ENCODE assay signal across 21 cellular contexts in the genomic region with DNA sequence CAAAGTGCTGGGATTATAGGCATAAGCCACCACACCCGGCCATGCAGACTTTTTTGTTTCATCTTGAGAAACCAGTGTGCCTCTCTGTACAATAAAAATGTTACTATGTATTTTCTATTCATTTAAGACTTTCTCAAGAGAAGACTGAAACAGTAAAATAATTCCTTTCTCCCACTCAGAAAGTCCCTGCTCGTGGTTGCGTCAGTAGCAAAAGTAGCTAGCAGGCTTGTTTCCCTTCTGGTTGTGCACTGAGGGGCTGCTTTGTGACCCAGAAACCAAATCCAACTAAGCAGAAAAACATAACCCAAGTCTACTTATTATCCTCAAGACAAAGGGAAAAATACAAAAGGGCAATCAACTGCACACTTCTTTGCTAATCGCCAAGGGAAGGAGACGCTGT. TPM values are rescaled to one million over a fixed set of nuclear protein-coding genes. Genes with fewer than 3 reads are reported as not detected.
DNase-seq lines count a peak whose midpoint lies in the region; ATAC-seq and TF ChIP-seq lines count a peak whose summit lies in the region.
"Had no signal": no experiment of that assay in that cellular context is flagged by ENCODE, and none has a peak within 500 bp of the region (broad histone marks: within the 10 kb centered on the region; RNA-seq: fewer than 3 reads in every experiment).

No MANE protein-coding gene starts in this region.

- H3K4me1 ChIP-seq in PC-9 (replicated peaks; ENCODE audit: insufficient read depth) (peaks cover 71% of the 10 kb centered on the region), tibial nerve (peaks cover 0 to 31% (median 12%) of the 10 kb centered on the region in 4 donors), adrenal gland (replicated peaks in 1 of 2) (peaks cover 15 to 19% of the 10 kb centered on the region in 2 donors)

- no peaks in the 10 kb centered on the region for H3K9me3 ChIP-seq in PC-9 (ENCODE audit: insufficient read depth, low read depth)
- H3K9me3 ChIP-seq in tibial nerve: no peaks in the 10 kb centered on the region
- H3K9me3 ChIP-seq in adrenal gland (replicated peaks in 1 of 3): no peaks in the 10 kb centered on the region

- H3K36me3 ChIP-seq in PC-9 (ENCODE audit: low read depth) (no peaks in the 10 kb centered on the region), tibial nerve (peaks cover 0 to 6% (median 0%) of the 10 kb centered on the region in 3 donors), adrenal gland (replicated peaks in 1 of 2) (no peaks in the 10 kb centered on the region)

- peak; percentile 37 for DNase-seq in activated CD4-positive, alpha-beta T cell treated with anti-CD3 and anti-CD28 coated beads for 36 hours
- no peak for DNase-seq in activated CD4-positive, alpha-beta T cell treated with anti-CD3 and anti-CD28 coated beads for 4 hours
- peak; percentile 16 for DNase-seq in stimulated activated CD4-positive, alpha-beta T cell treated with anti-CD3 and anti-CD28 coated beads, Interleukin-1b, Interleukin-23, amount 100 ng/mL, for 48 hours
- DNase-seq in stimulated activated CD4-positive, alpha-beta T cell treated with anti-CD3 and anti-CD28 coated beads, Interleukin-15, amount 100 ng/mL, for 24 hours: no peak
- DNase-seq in PC-9: no peak
- DNase-seq in kidney tubule cell (ENCODE audit: low spot score): no peak
- no peak for DNase-seq in tibial nerve (ENCODE audit: low spot score in 2 of 2)
- DNase-seq in adrenal gland: no peak
- DNase-seq: Calu3, DMS153, DND-41, KBM-7, MG63, NCI-H2029, NCI-H446, NCI-H524 treated with DMSO at 0.1 percent for 48 hours, NCI-H774, RPMI8226, SHP77 had no signal

- H3K4me2 ChIP-seq in PC-9: peak overlapping the region; percentile 58

- peak overlapping the region; percentile 70 for H3K27ac ChIP-seq in PC-9
- peak overlapping the region in 2 of 4 donors; percentile 9 for H3K27ac ChIP-seq in tibial nerve
- no peak overlapping the region for H3K27ac ChIP-seq in adrenal gland
- H3K27ac ChIP-seq: 22Rv1 had no signal

- H3K4me3 ChIP-seq in PC-9 (peak overlapping the region; percentile 4; the same call in 1 of the 2 replicates), tibial nerve (no peak overlapping the region), adrenal gland (no peak overlapping the region)
- H3K4me3 ChIP-seq: MG63 had no signal

- H3K79me2 ChIP-seq in PC-9 (ENCODE audit: low read depth): peaks cover 25% of the 10 kb centered on the region

- POLR2A ChIA-PET in activated CD4-positive, alpha-beta T cell treated with anti-CD3 and anti-CD28 coated beads for 36 hours (lab: Charles Lee): interaction anchor here (0.7 kb wide), 1 partner anchor 58 kb away, joined by 4 read pairs; no protein-coding TSS in a partner anchor
- POLR2A ChIA-PET in PC-9 (lab: Charles Lee; ENCODE audit: unreplicated experiment): interaction anchor here (0.5 kb wide), 1 partner anchor 27 kb away, joined by 5 read pairs; no protein-coding TSS in a partner anchor

- BruUV-seq in PC-9 (replicated peaks; lab: Mats Ljungman, UMichigan): no TSS peak

- no peaks in the 10 kb centered on the region for H4K20me1 ChIP-seq in PC-9 (ENCODE audit: insufficient read depth)

- H3K9me3 Mint-ChIP-seq in activated CD4-positive, alpha-beta T cell treated with anti-CD3 and anti-CD28 coated beads for 36 hours (ENCODE audit: low read depth): peaks cover 3% of the 10 kb centered on the region

- peak overlapping the region; percentile 47 for H3K27ac Mint-ChIP-seq in activated CD4-positive, alpha-beta T cell treated with anti-CD3 and anti-CD28 coated beads for 36 hours

- H3K27me3 Mint-ChIP-seq in activated CD4-positive, alpha-beta T cell treated with anti-CD3 and anti-CD28 coated beads for 36 hours: no peaks in the 10 kb centered on the region

- H3F3A ChIP-seq in PC-9 (ENCODE audit: insufficient read depth, low read depth): peaks cover 42% of the 10 kb centered on the region

- CTCF ChIA-PET in activated CD4-positive, alpha-beta T cell treated with anti-CD3 and anti-CD28 coated beads for 36 hours (lab: Charles Lee): interaction anchor here (0.6 to 2.2 kb wide), 6 partner anchors 8 to 105 kb away, joined by 3 to 12 read pairs (median 3); partner anchors contain the start of gene PRR15L
- CTCF ChIA-PET in PC-9 (lab: Charles Lee): interaction anchor here (0.7 kb wide), 1 partner anchor 43 kb away, joined by 3 read pairs; no protein-coding TSS in a partner anchor

- no peak for TF ChIP-seq EP300 in tibial nerve (IDR thresholded peaks at IDR 0.05)

- ATAC-seq in activated CD4-positive, alpha-beta T cell treated with anti-CD3 and anti-CD28 coated beads for 36 hours: no peak

- H3K4me3 Mint-ChIP-seq in activated CD4-positive, alpha-beta T cell treated with anti-CD3 and anti-CD28 coated beads for 36 hours: no peak overlapping the region

- H3K36me3 Mint-ChIP-seq in activated CD4-positive, alpha-beta T cell treated with anti-CD3 and anti-CD28 coated beads for 36 hours (ENCODE audit: low read depth): peaks cover 4% of the 10 kb centered on the region

- TF ChIP-seq CTCF in PC-9 (conservative IDR thresholded peaks at IDR 0.05) (no peak), tibial nerve (IDR thresholded peaks at IDR 0.05) (no peak), adrenal gland (IDR thresholded peaks at IDR 0.05) (no peak)

- H3K4me1 Mint-ChIP-seq in activated CD4-positive, alpha-beta T cell treated with anti-CD3 and anti-CD28 coated beads for 36 hours: peaks cover 34% of the 10 kb centered on the region

- H3K27me3 ChIP-seq in PC-9 (ENCODE audit: insufficient read depth, low read depth) (no peaks in the 10 kb centered on the region), tibial nerve (no peaks in the 10 kb centered on the region), adrenal gland (no peaks in the 10 kb centered on the region)
- H3K27me3 ChIP-seq: MG63 had no signal

- intact Hi-C loops in activated CD4-positive, alpha-beta T cell treated with anti-CD3 and anti-CD28 coated beads for 36 hours (cut with DNase I, micrococcal nuclease): no loop called here
- intact Hi-C loops in PC-9 (cut with micrococcal nuclease; ENCODE audit: unreplicated experiment): no loop called here
- intact Hi-C loops in adrenal gland (cut with DNase I): no loop called here

- H3K9me2 ChIP-seq in PC-9 (ENCODE audit: insufficient read depth): no peaks in the 10 kb centered on the region

- H2AFZ ChIP-seq in PC-9: peak overlapping the region; percentile 24; the same call in 1 of the 2 replicates

- TF ChIP-seq POLR2A in tibial nerve (IDR thresholded peaks at IDR 0.05) (no peak), adrenal gland (IDR thresholded peaks at IDR 0.05) (no peak)

- 51 to 54% methylated on average over 5 of the region's 5 CpGs for WGBS in tibial nerve, 2 donors
- 83 to 93% (median 89%) methylated on average over 5 of the region's 5 CpGs for WGBS in adrenal gland, 4 donors

RNA-seq across cellular contexts. Expression of gene PNPO, which starts 3.5 kb away (rescaled TPM):
- total RNA-seq in activated CD4-positive, alpha-beta T cell treated with anti-CD3 and anti-CD28 coated beads for 36 hours: 10 to 100 TPM; 29.7 to 41.0 TPM
- total RNA-seq in PC-9 (2021) (40.2 and 44.1 TPM in 2 replicates), tibial nerve (10 to 100 TPM; 36.0 to 56.8 (median 51.2) TPM), adrenal gland (10 to 100 TPM; 45.0 to 91.5 (median 61.8) TPM)
- 10 to 100 TPM; 19.7 to 36.1 (median 23.8) TPM for polyA plus RNA-seq in adrenal gland

RNA-seq across cellular contexts. Expression of gene PRR15L, which starts 19.8 kb away (rescaled TPM):
- total RNA-seq in activated CD4-positive, alpha-beta T cell treated with anti-CD3 and anti-CD28 coated beads for 36 hours: not detected
- total RNA-seq in PC-9 (2021): 5.3 and 6.2 TPM in 2 replicates
- not detected for total RNA-seq in tibial nerve
- under 1 TPM in 1 of 8 donors, not detected in 7; 0.19 TPM for total RNA-seq in adrenal gland
- polyA plus RNA-seq in adrenal gland: under 1 TPM in 2 of 3 donors, not detected in 1; 0.03 to 0.24 TPM
- polyA plus RNA-seq: BJ had no signal

RNA-seq across cellular contexts. Expression of gene CDK5RAP3, which starts 33.0 kb away (rescaled TPM):
- total RNA-seq in activated CD4-positive, alpha-beta T cell treated with anti-CD3 and anti-CD28 coated beads for 36 hours: 100 to 1,000 TPM; 147 to 156 TPM
- total RNA-seq in PC-9 (2021) (147 and 195 TPM in 2 replicates), tibial nerve (100 to 1,000 TPM; 163 to 310 (median 200) TPM), adrenal gland (100 to 1,000 TPM in 5 of 8 donors, 10 to 100 TPM in 3; 42.8 to 200 (median 111) TPM)
- polyA plus RNA-seq in adrenal gland: 100 to 1,000 TPM in 2 of 3 donors, 10 to 100 TPM in 1; 76.1 to 733 (median 478) TPM

RNA-seq across cellular contexts. Expression of gene SP2, which starts 41.9 kb away (rescaled TPM):
- total RNA-seq in activated CD4-positive, alpha-beta T cell treated with anti-CD3 and anti-CD28 coated beads for 36 hours: 10 to 100 TPM; 15.7 to 19.8 TPM
- total RNA-seq in PC-9 (2021): 13.5 and 18.0 TPM in 2 replicates
- 1 to 10 TPM; 5.9 to 7.2 (median 7.1) TPM for total RNA-seq in tibial nerve
- 10 to 100 TPM in 5 of 8 donors, 1 to 10 TPM in 3; 2.9 to 20.8 (median 12.1) TPM for total RNA-seq in adrenal gland
- 10 to 100 TPM in 1 of 3 donors, 1 to 10 TPM in 2; 4.5 to 21.1 (median 8.0) TPM for polyA plus RNA-seq in adrenal gland

Comparison
In these comparisons a context has a peak if more than half of its experiments do, and no peak if none do; other contexts are left out.
1. DNase-seq: peak in activated CD4-positive, alpha-beta T cell treated with anti-CD3 and anti-CD28 coated beads for 36 hours (single experiment) and stimulated activated CD4-positive, alpha-beta T cell treated with anti-CD3 and anti-CD28 coated beads, Interleukin-1b, Interleukin-23, amount 100 ng/mL, for 48 hours (single experiment); none in activated CD4-positive, alpha-beta T cell treated with anti-CD3 and anti-CD28 coated beads for 4 hours (0 of 2), stimulated activated CD4-positive, alpha-beta T cell treated with anti-CD3 and anti-CD28 coated beads, Interleukin-15, amount 100 ng/mL, for 24 hours (single experiment), PC-9 (0 of 2), kidney tubule cell (single experiment), tibial nerve (0 of 2) and adrenal gland (0 of 7).